20 cellular contexts compared by ENCODE assay signal in the genomic region with DNA sequence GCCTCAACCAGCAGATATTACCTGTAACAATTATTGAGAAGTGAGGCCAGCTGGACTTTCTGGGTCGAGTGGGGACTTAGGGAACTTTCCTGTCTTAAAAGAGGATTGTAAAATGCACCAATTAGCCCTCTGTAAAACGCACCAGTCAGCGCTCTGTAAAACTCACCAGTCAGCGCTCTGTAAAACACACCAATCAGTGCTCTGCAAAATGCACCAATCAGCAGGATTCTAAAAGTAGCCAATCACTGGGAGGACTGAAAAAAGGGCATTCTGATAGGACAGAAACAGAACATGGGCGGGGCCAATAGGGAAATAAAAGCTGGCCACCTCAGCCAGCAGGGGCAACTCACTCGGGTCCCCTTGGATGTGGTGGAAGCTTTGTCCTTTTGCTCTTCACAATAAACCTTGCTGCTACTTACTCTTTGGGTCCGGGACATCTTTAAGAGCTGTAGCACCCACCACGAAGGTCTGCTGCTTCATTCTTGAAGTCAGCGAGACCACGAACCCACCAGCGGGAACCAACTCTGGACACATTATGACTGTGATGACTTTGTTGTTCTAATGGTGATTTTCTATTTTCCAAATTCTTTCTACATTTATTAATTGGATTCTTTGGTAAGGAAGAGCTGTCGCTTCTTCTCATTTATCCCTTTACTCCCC. TPM values are rescaled to one million over a fixed set of nuclear protein-coding genes. Genes with fewer than 3 reads are reported as not detected.
A peak's percentile ranks its signal among the peaks of the same experiment; 100 is the strongest.
DNase-seq lines count a peak whose midpoint lies in the region; ATAC-seq, FAIRE-seq and TF ChIP-seq lines count a peak whose summit lies in the region.
"Had no signal": no experiment of that assay in that cellular context is flagged by ENCODE, and none has a peak within 500 bp of the region (broad histone marks: within the 10 kb centered on the region; RNA-seq: fewer than 3 reads in every experiment).

No MANE protein-coding gene starts in this region.

- H2AFZ ChIP-seq in HepG2 (ENCODE audit: low read length) (no peak overlapping the region), K562 (ENCODE audit: low read depth, low read length) (peak overlapping the region; percentile 15; the same call in 1 of the 2 replicates)

- no peaks in the 10 kb centered on the region for H3K36me3 ChIP-seq in HepG2 (replicated peaks in 1 of 2; ENCODE audit: control insufficient read depth in 1 of 2, insufficient read depth in 2 of 2, low read length in 2 of 2)
- H3K36me3 ChIP-seq in right lobe of liver = no peaks in the 10 kb centered on the region
- H3K36me3 ChIP-seq in K562 (ENCODE audit: control insufficient read depth, insufficient read depth, low read length) = no peaks in the 10 kb centered on the region
- no peaks in the 10 kb centered on the region for H3K36me3 ChIP-seq in mesendoderm (ENCODE audit: control insufficient read depth, insufficient read depth, low read length)
- H3K36me3 ChIP-seq in ovary = no peaks in the 10 kb centered on the region
- no peaks in the 10 kb centered on the region for H3K36me3 ChIP-seq in HAP-1 (replicated peaks)
- H3K36me3 ChIP-seq: BE2C had no signal

- no peaks in the 10 kb centered on the region for H3K9me1 ChIP-seq in K562 (ENCODE audit: control insufficient read depth, insufficient read depth, low read length)

- FAIRE-seq in HepG2 (lab: Jason Lieb, UNC) (no peak), K562 (lab: Jason Lieb, UNC) (no peak)
- FAIRE-seq: A204.1, G401.6, GM12892, GM19239 had no signal

- H3K9me3 ChIP-seq in HepG2 (ENCODE audit: low read length) (no peaks in the 10 kb centered on the region), right lobe of liver (no peaks in the 10 kb centered on the region), K562 (replicated peaks; ENCODE audit: control insufficient read depth, insufficient read depth, low read depth, low read length) (no peaks in the 10 kb centered on the region), ovary (no peaks in the 10 kb centered on the region), HAP-1 (no peaks in the 10 kb centered on the region)
- H3K9me3 ChIP-seq: BE2C had no signal

- no peaks in the 10 kb centered on the region for H4K20me1 ChIP-seq in HepG2 (ENCODE audit: insufficient read depth, low read length)
- H4K20me1 ChIP-seq in K562 (replicated peaks; ENCODE audit: control insufficient read depth, insufficient read depth, low read length) = peaks cover 3% of the 10 kb centered on the region

- H3K4me3 ChIP-seq in HepG2 (replicated peaks in 1 of 3; ENCODE audit: insufficient read depth in 1 of 3, low read depth in 2 of 3, low read length in 3 of 3) (no peak overlapping the region), right lobe of liver (no peak overlapping the region), K562 (no peak overlapping the region), mesendoderm (ENCODE audit: low read length) (no peak overlapping the region), ovary (no peak overlapping the region), HAP-1 (no peak overlapping the region)

- ATAC-seq in HepG2 = no peak
- no peak for ATAC-seq in right lobe of liver
- peak; percentile 38; the same call in 1 of the 3 replicates for ATAC-seq in K562

- TF ChIP-seq CTCF in HepG2 (CRISPR knock-in tag; IDR thresholded peaks at IDR 0.05) (no peak), right lobe of liver (IDR thresholded peaks at IDR 0.05) (no peak), K562 (IDR thresholded peaks at IDR 0.05 in 2 of 3, conservative IDR thresholded peaks at IDR 0.05 in 1 of 3; ENCODE audit: insufficient read depth in 2 of 3, low read depth in 1 of 3, low read length in 3 of 3) (no peak), ovary (IDR thresholded peaks at IDR 0.05) (no peak)

- TF ChIP-seq RAD21 in HepG2 (CRISPR knock-in tag; IDR thresholded peaks at IDR 0.05) = no peak
- TF ChIP-seq RAD21 in K562 (CRISPR knock-in tag; conservative IDR thresholded peaks at IDR 0.05 in 1 of 2, IDR thresholded peaks at IDR 0.05 in 1 of 2) = no peak

- no peak overlapping the region for H2BK5ac ChIP-seq in mesendoderm (ENCODE audit: low read length)

- no peak overlapping the region for H3K56ac ChIP-seq in mesendoderm (ENCODE audit: low read length)

- no peak overlapping the region for H3K27ac ChIP-seq in HepG2 (ENCODE audit: extremely low read length, insufficient read depth, low read length)
- H3K27ac ChIP-seq in right lobe of liver = no peak overlapping the region
- no peak overlapping the region for H3K27ac ChIP-seq in K562 (ENCODE audit: extremely low read depth, low read depth, low read length)
- H3K27ac ChIP-seq in mesendoderm (ENCODE audit: low read depth, low read length) = no peak overlapping the region
- no peak overlapping the region for H3K27ac ChIP-seq in ovary
- H3K27ac ChIP-seq: C4-2B had no signal

- TF ChIP-seq POLR2A in HepG2 (IDR thresholded peaks at IDR 0.05; ENCODE audit: insufficient read depth in 1 of 2, low read depth in 2 of 2, low read length in 2 of 2) (no peak), right lobe of liver (IDR thresholded peaks at IDR 0.05) (no peak), K562 (conservative IDR thresholded peaks at IDR 0.05) (no peak), ovary (IDR thresholded peaks at IDR 0.05) (no peak)

- DNase-seq in HepG2 (ENCODE audit: low spot score) (no peak), right lobe of liver (no peak), K562 (ENCODE audit: extremely low read depth in 1 of 4, low spot score in 3 of 4) (peak in 3 of 4 experiments; percentile 24 to 32 (median 30)), mesendoderm (peak; percentile 50), ovary (no peak), HAP-1 (ENCODE audit: low spot score in 2 of 2) (no peak), GDM1 (lab: John Stamatoyannopoulos, UW) (no peak)
- DNase-seq: BE2C; CD4-positive, alpha-beta memory T cell; DMS153; DMS79 treated with DMSO at 0.1 percent for 48 hours; EL; GOT3; HCEC 1CT had no signal

- no peak for TF ChIP-seq EP300 in HepG2 (IDR thresholded peaks at IDR 0.05; ENCODE audit: low read depth in 2 of 2, low read length in 2 of 2)
- TF ChIP-seq EP300 in HepG2 (CRISPR knock-in tag; IDR thresholded peaks at IDR 0.05; ENCODE audit: borderline replicate concordance) = no peak
- TF ChIP-seq EP300 in K562 (IDR thresholded peaks at IDR 0.05; ENCODE audit: low read length) = no peak
- no peak for TF ChIP-seq EP300 in ovary (IDR thresholded peaks at IDR 0.05)

- H3K4me2 ChIP-seq in HepG2 (ENCODE audit: low read depth, low read length) (no peak overlapping the region), K562 (ENCODE audit: insufficient read depth, low read length) (no peak overlapping the region), mesendoderm (ENCODE audit: low read length) (no peak overlapping the region)

- no peak overlapping the region for H3K4ac ChIP-seq in mesendoderm (ENCODE audit: low read depth, low read length)

- POLR2A ChIA-PET in HepG2 (lab: Yijun Ruan, JAX) = no interaction called here
- POLR2A ChIA-PET in K562 (lab: Yijun Ruan, JAX) = no interaction called here

- WGBS in HepG2 (ENCODE audit: low lambda C conversion rate) = 76% methylated on average over 11 of the region's 12 CpGs
- 74% methylated on average over 10 of the region's 12 CpGs for WGBS in right lobe of liver (ENCODE audit: insufficient coverage, low coverage, low lambda C conversion rate, missing lambda C conversion rate)
- 14% methylated on average over 12 of the region's 12 CpGs for WGBS in K562 (ENCODE audit: insufficient coverage, low coverage, missing lambda C conversion rate)
- WGBS in mesendoderm (ENCODE audit: extremely low coverage, insufficient coverage, low lambda C conversion rate) = no CpG with 5 or more reads among the region's 12 CpGs
- WGBS in ovary, 3 donors = 81 to 84% (median 82%) methylated on average over 12 of the region's 12 CpGs

- H3K4me1 ChIP-seq in HepG2 (ENCODE audit: insufficient read depth, low read length) = no peaks in the 10 kb centered on the region
- peaks cover 0 to 9% (median 0%) of the 10 kb centered on the region in 4 donors for H3K4me1 ChIP-seq in right lobe of liver
- H3K4me1 ChIP-seq in K562 (replicated peaks in 1 of 2; ENCODE audit: control insufficient read depth in 2 of 2, insufficient read depth in 2 of 2, low read length in 2 of 2) = 0 out of 5 replicates have a peak, but pooled peaks cover 0 to 3% of the 10 kb centered on the region in 2 experiments
- H3K4me1 ChIP-seq in mesendoderm (ENCODE audit: control insufficient read depth, low read depth, low read length) = no peaks in the 10 kb centered on the region
- H3K4me1 ChIP-seq in ovary (ENCODE audit: insufficient read depth) = no peaks in the 10 kb centered on the region
- no peaks in the 10 kb centered on the region for H3K4me1 ChIP-seq in HAP-1
- H3K4me1 ChIP-seq: BE2C had no signal

- no peak overlapping the region for H2BK15ac ChIP-seq in mesendoderm (replicated peaks; ENCODE audit: low read depth)

- H3K23ac ChIP-seq in mesendoderm (ENCODE audit: low read length) = no peak overlapping the region

- intact Hi-C loops in HepG2 (cut with micrococcal nuclease; ENCODE audit: unreplicated experiment) (no loop called here), right lobe of liver (cut with DNase I) (no loop called here), K562 (cut with micrococcal nuclease) (no loop called here), ovary (cut with DNase I) (no loop called here)

- CTCF ChIA-PET in HepG2 (lab: Yijun Ruan, JAX; ENCODE audit: low intra/inter-chr PET ratio, low total read pairs) = no interaction called here
- CTCF ChIA-PET in K562 (lab: Yijun Ruan, JAX; ENCODE audit: low intra/inter-chr PET ratio) = no interaction called here

- BruUV-seq in HepG2 (replicated peaks; lab: Mats Ljungman, UMichigan) (no TSS peak), K562 (replicated peaks; lab: Mats Ljungman, UMichigan) (no TSS peak)

- H3K9ac ChIP-seq in HepG2 (ENCODE audit: insufficient read depth, low read depth, low read length) (no peak overlapping the region), K562 (ENCODE audit: insufficient read depth in 1 of 2, low read depth in 2 of 2, low read length in 2 of 2) (no peak overlapping the region), mesendoderm (ENCODE audit: low read length) (no peak overlapping the region)

- no peaks in the 10 kb centered on the region for H3K79me2 ChIP-seq in HepG2 (ENCODE audit: insufficient read depth, low read length)
- H3K79me2 ChIP-seq in K562 (ENCODE audit: control insufficient read depth, insufficient read depth, low read length) = no peaks in the 10 kb centered on the region
- H3K79me2 ChIP-seq in mesendoderm (ENCODE audit: control insufficient read depth, insufficient read depth, low read length) = no peaks in the 10 kb centered on the region

- in situ Hi-C loops in HepG2 (cut with HindIII; ENCODE audit: extremely low pct_ligation_motif_present, low pct_unique_long_range_greater_than_20kb) (no loop called here), K562 (cut with MboI) (no loop called here), HAP-1 (cut with MboI; ENCODE audit: low sequenced_read_pairs) (no loop called here)

- H2AK5ac ChIP-seq in mesendoderm (ENCODE audit: low read length) = no peak overlapping the region

- H4K5ac ChIP-seq in mesendoderm (ENCODE audit: low read length) = no peak overlapping the region

- H3K27me3 ChIP-seq in HepG2 (ENCODE audit: control insufficient read depth in 1 of 2, insufficient read depth in 2 of 2, low read length in 2 of 2) (peaks cover 0 to 20% of the 10 kb centered on the region in 2 experiments; a peak in 3 of 5 replicates), right lobe of liver (no peaks in the 10 kb centered on the region), K562 (ENCODE audit: control insufficient read depth in 2 of 2, insufficient read depth in 2 of 2, low read length in 2 of 2) (peaks cover 14 to 38% of the 10 kb centered on the region in 2 experiments), mesendoderm (ENCODE audit: insufficient read depth, low read length, poor library complexity) (no peaks in the 10 kb centered on the region), ovary (no peaks in the 10 kb centered on the region), HAP-1 (ENCODE audit: low read depth) (peaks cover 5% of the 10 kb centered on the region)
- H3K27me3 ChIP-seq: BE2C had no signal

- H4K8ac ChIP-seq in mesendoderm (ENCODE audit: low read depth, low read length) = no peak overlapping the region

- no peak overlapping the region for H3K18ac ChIP-seq in mesendoderm (ENCODE audit: low read length)

- no peak overlapping the region for H2BK120ac ChIP-seq in mesendoderm (ENCODE audit: low read depth, low read length)

- H3K79me1 ChIP-seq in mesendoderm (ENCODE audit: low read length) = no peaks in the 10 kb centered on the region

RNA-seq across cellular contexts. Expression of a gene that starts 40.2 kb away (rescaled TPM):
- total RNA-seq in HepG2 (2016; rRNA removed; fragmentation: Illumina TruSeq; extraction: Trizol) = not detected in 2 replicates
- not detected in 2 replicates for total RNA-seq in HepG2 (2016; cell fraction: cytosol; rRNA removed; fragmentation: Illumina TruSeq; extraction: Trizol; ENCODE audit: low read depth)
- not detected in 2 replicates for total RNA-seq in HepG2 (2016; cell fraction: insoluble cytoplasmic fraction; rRNA removed; fragmentation: Illumina TruSeq; extraction: Trizol)
- total RNA-seq in HepG2 (2016; cell fraction: membrane; rRNA removed; fragmentation: Illumina TruSeq; extraction: Trizol) = not detected in 2 replicates
- total RNA-seq in HepG2 (2016; cell fraction: nucleus; rRNA removed; fragmentation: Illumina TruSeq; extraction: Trizol) = not detected in 2 replicates
- not detected in 2 replicates for polyA plus RNA-seq in HepG2 (2011; rRNA removed)
- not detected in 2 replicates for polyA plus RNA-seq in HepG2 (2011; cell fraction: cytosol; rRNA removed)
- polyA plus RNA-seq in HepG2 (2011; cell fraction: nucleus; rRNA removed) = not detected in 2 replicates
- polyA plus RNA-seq in HepG2 (2012) = not detected in 2 replicates
- polyA plus RNA-seq in HepG2 (2016; cell fraction: cytosol; fragmentation: Illumina TruSeq; extraction: Trizol; ENCODE audit: low read depth) = not detected in 2 replicates
- not detected in 2 replicates for polyA plus RNA-seq in HepG2 (2016; cell fraction: insoluble cytoplasmic fraction; fragmentation: Illumina TruSeq; extraction: Trizol; ENCODE audit: low read depth)
- polyA plus RNA-seq in HepG2 (2016; cell fraction: membrane; fragmentation: Illumina TruSeq; extraction: Trizol; ENCODE audit: low read depth) = not detected in 2 replicates
- polyA plus RNA-seq in HepG2 (2016; cell fraction: nucleus; fragmentation: Illumina TruSeq; extraction: Trizol; ENCODE audit: insufficient read depth, low read depth) = not detected in 2 replicates
- not detected in 2 replicates for polyA minus RNA-seq in HepG2 (2011; rRNA and poly(A)+ RNA removed; ENCODE audit: low replicate concordance)
- not detected in 2 replicates for polyA minus RNA-seq in HepG2 (2011; cell fraction: cytosol; rRNA and poly(A)+ RNA removed)
- polyA minus RNA-seq in HepG2 (2011; cell fraction: nucleus; rRNA and poly(A)+ RNA removed) = not detected in 2 replicates
- not detected for total RNA-seq in right lobe of liver
- total RNA-seq in K562 (2011; cell fraction: chromatin; rRNA removed; ENCODE audit: low replicate concordance) = not detected in 2 replicates
- total RNA-seq in K562 (2011; cell fraction: nucleolus; rRNA removed) = not detected in 2 replicates
- not detected in 2 replicates for total RNA-seq in K562 (2011; cell fraction: nucleoplasm; rRNA removed)
- not detected in 2 replicates for total RNA-seq in K562 (2014; rRNA removed)
- total RNA-seq in K562 (2014; rRNA removed; fragmentation: Illumina TruSeq; extraction: Trizol) = not detected in 2 replicates
- total RNA-seq in K562 (2015; rRNA removed; fragmentation: Illumina TruSeq; extraction: Trizol) = not detected in 2 replicates
- total RNA-seq in K562 (2021) = not detected in 2 replicates
- polyA plus RNA-seq in K562 (2011; rRNA removed) = not detected in 2 replicates
- polyA plus RNA-seq in K562 (2011; cell fraction: cytosol; rRNA removed) = not detected in 2 replicates
- polyA plus RNA-seq in K562 (2011; cell fraction: nucleus; rRNA removed) = not detected in 2 replicates
- polyA plus RNA-seq in K562 (2012) = not detected in 2 replicates
- not detected in 2 replicates for polyA plus RNA-seq in K562 (2014; fragmentation: Illumina TruSeq; extraction: Trizol)
- polyA plus RNA-seq in K562 (2014; fragmentation: Nextera tagmentation; extraction: Ambion mirVana) = not detected
- polyA plus RNA-seq in K562 (2014; rRNA removed) = not detected in 2 replicates
- polyA minus RNA-seq in K562 (2011; rRNA and poly(A)+ RNA removed) = not detected in 2 replicates
- polyA minus RNA-seq in K562 (2011; cell fraction: cytosol; rRNA and poly(A)+ RNA removed) = not detected in 2 replicates
- polyA minus RNA-seq in K562 (2011; cell fraction: nucleus; rRNA and poly(A)+ RNA removed) = not detected in 2 replicates
- 0.25 TPM for polyA plus RNA-seq in mesendoderm (2013, experiment 1 of 2)
- polyA plus RNA-seq in mesendoderm (2013, experiment 2 of 2) = 0.24 TPM
- not detected for total RNA-seq in ovary
- polyA plus RNA-seq in ovary = not detected
- total RNA-seq: CD4-positive, alpha-beta memory T cell had no signal
- polyA plus RNA-seq: AG04450; CD4-positive, alpha-beta memory T cell had no signal

Comparison
In these comparisons a context has a peak if more than half of its experiments do, and no peak if none do; other contexts are left out.
1. DNase-seq: peak in K562 (3 of 4) and mesendoderm (single experiment); none in HepG2 (single experiment), right lobe of liver (0 of 3), ovary (0 of 5), HAP-1 (0 of 2) and GDM1 (single experiment).